Comparison of ENCODE assay signal across 37 cellular contexts in the genomic region with DNA sequence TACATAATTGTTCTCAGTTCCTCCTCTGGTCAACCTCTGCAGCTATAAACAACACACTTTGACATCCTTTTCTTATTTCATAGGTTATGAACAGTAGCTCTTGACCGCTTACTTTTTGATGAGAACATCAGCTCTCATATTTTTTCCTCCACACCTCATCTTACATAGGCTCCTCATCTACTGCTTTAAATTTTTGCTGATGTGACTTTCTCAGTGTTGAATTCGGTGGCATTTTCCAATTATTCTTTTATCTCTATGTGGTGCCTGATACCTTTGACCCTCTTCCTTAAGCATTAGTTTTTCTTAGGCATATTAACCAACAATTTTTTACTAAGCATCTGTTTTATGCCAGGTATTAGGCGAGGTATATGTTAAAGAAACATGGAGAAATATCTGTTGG. TPM values are rescaled to one million over a fixed set of nuclear protein-coding genes. Genes with fewer than 3 reads are reported as not detected.
"Had no signal": no experiment of that assay in that cellular context is flagged by ENCODE, and none has a peak within 500 bp of the region (broad histone marks: within the 10 kb centered on the region; RNA-seq: fewer than 3 reads in every experiment).

No MANE protein-coding gene starts in this region.

- DNase-seq: Karpas-422, Kasumi-1, MG63, MM.1S, NCI-H1048, NCI-H1092, NCI-H1092 treated with DMSO at 0.1 percent for 48 hours, NCI-H1105, NCI-H1105 treated with DMSO at 0.1 percent for 48 hours, NCI-H1417, NCI-H1417 treated with DMSO at 0.1 percent for 48 hours, NCI-H1436, NCI-H1436 treated with DMSO at 0.1 percent for 48 hours, NCI-H146, NCI-H1694, NCI-H1694 treated with DMSO at 0.1 percent for 48 hours, NCI-H187, NCI-H187 treated with DMSO at 0.1 percent for 48 hours, NCI-H1930, NCI-H2029, NCI-H2029 treated with DMSO at 0.1 percent for 48 hours, NCI-H2081, NCI-H2081 treated with DMSO at 0.1 percent for 48 hours, NCI-H2107, NCI-H2171, NCI-H2171 treated with DMSO at 0.1 percent for 48 hours, NCI-H2227 treated with DMSO at 0.1 percent for 48 hours, NCI-H226, NCI-H345, NCI-H446, NCI-H446 treated with DMSO at 0.1 percent for 48 hours, NCI-H510A, NCI-H510A treated with DMSO at 0.1 percent for 48 hours had no signal

- H3K9me3 ChIP-seq: MG63 had no signal

- H3K36me3 ChIP-seq: MG63 had no signal

- H3K4me3 ChIP-seq: MG63 had no signal

RNA-seq across cellular contexts. Expression of a gene that starts 21.6 kb away (rescaled TPM):
- total RNA-seq: LHCN-M2, M059J, MCF 10A, NCI-H460 had no signal
